25 cellular contexts compared by ENCODE assay signal in genomic region chr15:28023933-28024888, GRCh38.
DNase-seq lines count a peak whose midpoint lies in the region; ATAC-seq and TF ChIP-seq lines count a peak whose summit lies in the region.
"Had no signal": no experiment of that assay in that cellular context is flagged by ENCODE, and none has a peak within 500 bp of the region (broad histone marks: within the 10 kb centered on the region; RNA-seq: fewer than 3 reads in every experiment).

No MANE protein-coding gene starts in this region.

- H3K4me1 ChIP-seq in colonic mucosa = no peaks in the 10 kb centered on the region

- no peaks in the 10 kb centered on the region for H3K36me3 Mint-ChIP-seq in neural crest cell (ENCODE audit: low read depth)
- no peaks in the 10 kb centered on the region for H3K36me3 Mint-ChIP-seq in effector memory CD8-positive, alpha-beta T cell (ENCODE audit: insufficient read depth)
- H3K36me3 Mint-ChIP-seq: CD14-positive monocyte; CD8-positive, alpha-beta memory T cell had no signal

- H3K27ac ChIP-seq in colonic mucosa (no peak overlapping the region), temporal lobe (ENCODE audit: low read depth, low read length) (peak overlapping the region; percentile 74)
- H3K27ac ChIP-seq: 22Rv1, GM23248 had no signal

- no peaks in the 10 kb centered on the region for H3K4me1 Mint-ChIP-seq in neural crest cell
- H3K4me1 Mint-ChIP-seq in effector memory CD8-positive, alpha-beta T cell (ENCODE audit: low read depth in 2 of 2) = peaks cover 0 to 2% of the 10 kb centered on the region in 2 donors
- H3K4me1 Mint-ChIP-seq: CD14-positive monocyte; CD8-positive, alpha-beta memory T cell had no signal

- H3K4me3 ChIP-seq in colonic mucosa = no peak overlapping the region
- H3K4me3 ChIP-seq: GM12878, GM23248, K562 had no signal

- H3K9me3 Mint-ChIP-seq in neural crest cell = no peaks in the 10 kb centered on the region
- H3K9me3 Mint-ChIP-seq in effector memory CD8-positive, alpha-beta T cell = no peaks in the 10 kb centered on the region
- H3K9me3 Mint-ChIP-seq: H9 had no signal

- H3K27ac Mint-ChIP-seq in neural crest cell (ENCODE audit: unreplicated experiment) = peak overlapping the region; percentile 3
- H3K27ac Mint-ChIP-seq in effector memory CD8-positive, alpha-beta T cell = no peak overlapping the region
- H3K27ac Mint-ChIP-seq: CD14-positive monocyte; CD8-positive, alpha-beta memory T cell; H9 had no signal

- no peaks in the 10 kb centered on the region for H3K27me3 ChIP-seq in colonic mucosa
- H3K27me3 ChIP-seq: BE2C had no signal

- TF ChIP-seq CTCF in colonic mucosa (IDR thresholded peaks at IDR 0.05) (no peak), neural crest cell (conservative IDR thresholded peaks at IDR 0.05) (no peak)

- DNase-seq in NCI-H524 (lab: John Stamatoyannopoulos, UW) = peak; percentile 10 to 53
- no peak for DNase-seq in NCI-H524 treated with DMSO at 0.1 percent for 48 hours (lab: John Stamatoyannopoulos, UW)
- DNase-seq in colonic mucosa = peak; percentile 5
- no peak for DNase-seq in neural crest cell (ENCODE audit: low read depth, low spot score)
- DNase-seq in NCI-H1092 (lab: John Stamatoyannopoulos, UW) = no peak
- no peak for DNase-seq in effector memory CD8-positive, alpha-beta T cell
- DNase-seq: BE2C; CD8-positive, alpha-beta memory T cell; DMS 273 treated with DMSO at 0.1 percent for 48 hours; DMS79; EL; GDM1; GM23248; H9; NCI-H2029; NCI-H446; NCI-H526 treated with DMSO at 0.1 percent for 48 hours; RPMI8226; SHP77 had no signal

- intact Hi-C loops in colonic mucosa (cut with DNase I) = no loop called here

- no peak for ATAC-seq in effector memory CD8-positive, alpha-beta T cell (replicated peaks)
- no peak for ATAC-seq in HG02981 (IDR thresholded peaks at IDR 0.05; ENCODE audit: unreplicated experiment)
- ATAC-seq: GM12878, K562 had no signal

- H3K4me3 Mint-ChIP-seq in neural crest cell = no peak overlapping the region
- no peak overlapping the region for H3K4me3 Mint-ChIP-seq in effector memory CD8-positive, alpha-beta T cell
- H3K4me3 Mint-ChIP-seq: CD14-positive monocyte; CD8-positive, alpha-beta memory T cell; H9 had no signal

- no peak overlapping the region for H3K9ac ChIP-seq in colonic mucosa (ENCODE audit: low read depth in 2 of 2, low read length in 2 of 2)
- H3K9ac ChIP-seq: GM23248 had no signal

- no peaks in the 10 kb centered on the region for H3K9me3 ChIP-seq in colonic mucosa
- H3K9me3 ChIP-seq: BE2C had no signal

- H3K36me3 ChIP-seq in colonic mucosa = no peaks in the 10 kb centered on the region
- H3K36me3 ChIP-seq: BE2C had no signal

- no peaks in the 10 kb centered on the region for H3K27me3 Mint-ChIP-seq in neural crest cell (ENCODE audit: low read depth)
- peaks cover 0 to 10% of the 10 kb centered on the region in 2 donors for H3K27me3 Mint-ChIP-seq in effector memory CD8-positive, alpha-beta T cell

Comparison
In these comparisons a context has a peak if more than half of its experiments do, and no peak if none do; other contexts are left out.
1. DNase-seq: peak in NCI-H524 (2 of 2) and colonic mucosa (single experiment); none in NCI-H524 treated with DMSO at 0.1 percent for 48 hours (single experiment), neural crest cell (single experiment), NCI-H1092 (single experiment) and effector memory CD8-positive, alpha-beta T cell (0 of 3).